In genomic region chr19:3816566-3817218, GRCh38 we compare ENCODE assay signal across 33 cellular contexts. TPM values are rescaled to one million over a fixed set of nuclear protein-coding genes. Genes with fewer than 3 reads are reported as not detected.
"Had no signal": no experiment of that assay in that cellular context is flagged by ENCODE, and none has a peak within 500 bp of the region (broad histone marks: within the 10 kb centered on the region; RNA-seq: fewer than 3 reads in every experiment).

No MANE protein-coding gene starts in this region.

- H3K27ac Mint-ChIP-seq: neural progenitor cell; stimulated activated memory B cell treated with anti-CD40 and anti-IgM and Interleukin-4, amounts not matched to agents 10 μg/mL and 1 μg/mL and 100 μg/mL, for 72 hours; type B pancreatic cell had no signal

- H3K36me3 ChIP-seq: heart left ventricle, neural progenitor cell, spleen, stomach had no signal

- H2AFZ ChIP-seq: neural progenitor cell, parathyroid adenoma had no signal

- H3K27me3 ChIP-seq: dorsolateral prefrontal cortex, heart left ventricle, neural progenitor cell, spleen had no signal

- H3K4me2 ChIP-seq: neural progenitor cell had no signal

- DNase-seq: cortex of kidney; dorsolateral prefrontal cortex; effector CD8-positive, alpha-beta T cell; heart left ventricle; hippocampal formation; left colon; left ventricle myocardium superior; mesenchymal stem cell; midbrain; occipital lobe; psoas muscle; retina; spleen; stimulated activated CD4-positive, alpha-beta T cell treated with anti-CD3 and anti-CD28 coated beads, Interleukin-15, amount 100 ng/mL, for 24 hours; stimulated activated CD4-positive, alpha-beta T cell treated with anti-CD3 and anti-CD28 coated beads, Interleukin-1b, Interleukin-23, amount 100 ng/mL, for 48 hours; stimulated activated CD4-positive, alpha-beta T cell treated with anti-CD3 and anti-CD28 coated beads, Interleukin-4, amount 100 ng/mL, for 24 hours; stomach; substantia nigra had no signal

- H3K4me3 ChIP-seq: dorsolateral prefrontal cortex, heart left ventricle, lung, neural progenitor cell, psoas muscle, spleen, stomach had no signal

- H3K36me3 Mint-ChIP-seq: natural killer cell treated with Interleukin-12 subunit alpha and Interleukin-12 subunit beta and Interleukin-15 and Interleukin-18, amount 100 ng/mL, for 72 hours; neural progenitor cell; stimulated activated memory B cell treated with anti-CD40 and anti-IgM and Interleukin-4, amounts not matched to agents 10 μg/mL and 1 μg/mL and 100 μg/mL, for 72 hours; type B pancreatic cell had no signal

- H3K4me1 ChIP-seq: neural progenitor cell, parathyroid adenoma, psoas muscle had no signal

- ATAC-seq: esophagus mucosa; heart left ventricle; left colon; left ventricle myocardium superior; natural killer cell treated with Interleukin-12 subunit alpha and Interleukin-12 subunit beta and Interleukin-15 and Interleukin-18, amount 100 ng/mL, for 72 hours; psoas muscle; sciatic nerve; stimulated activated memory B cell treated with anti-CD40 and anti-IgM and Interleukin-4, amounts not matched to agents 10 μg/mL and 1 μg/mL and 100 μg/mL, for 72 hours had no signal

- H3K9ac ChIP-seq: neural progenitor cell, parathyroid adenoma had no signal

- H3K9me3 Mint-ChIP-seq: natural killer cell treated with Interleukin-12 subunit alpha and Interleukin-12 subunit beta and Interleukin-15 and Interleukin-18, amount 100 ng/mL, for 72 hours; neural progenitor cell; stimulated activated memory B cell treated with anti-CD40 and anti-IgM and Interleukin-4, amounts not matched to agents 10 μg/mL and 1 μg/mL and 100 μg/mL, for 72 hours; type B pancreatic cell had no signal

- FAIRE-seq: endometrium, frontal cortex, urothelium cell line had no signal

- H3K4me3 Mint-ChIP-seq: natural killer cell treated with Interleukin-12 subunit alpha and Interleukin-12 subunit beta and Interleukin-15 and Interleukin-18, amount 100 ng/mL, for 72 hours; neural progenitor cell; stimulated activated memory B cell treated with anti-CD40 and anti-IgM and Interleukin-4, amounts not matched to agents 10 μg/mL and 1 μg/mL and 100 μg/mL, for 72 hours; type B pancreatic cell had no signal

- H3K27me3 Mint-ChIP-seq: natural killer cell treated with Interleukin-12 subunit alpha and Interleukin-12 subunit beta and Interleukin-15 and Interleukin-18, amount 100 ng/mL, for 72 hours; stimulated activated memory B cell treated with anti-CD40 and anti-IgM and Interleukin-4, amounts not matched to agents 10 μg/mL and 1 μg/mL and 100 μg/mL, for 72 hours had no signal

- H3K79me2 ChIP-seq: parathyroid adenoma had no signal

- H3K9me3 ChIP-seq: heart left ventricle, psoas muscle, spleen, stomach had no signal

- H3K27ac ChIP-seq: dorsolateral prefrontal cortex, heart left ventricle, neural progenitor cell, parathyroid adenoma, psoas muscle, spleen, stomach had no signal

RNA-seq across cellular contexts. Expression of gene MATK, which starts 30.5 kb away (rescaled TPM):
- total RNA-seq: glomerular endothelial cell had no signal
- polyA plus RNA-seq: fibroblast of lung had no signal

RNA-seq across cellular contexts. Expression of gene RAX2, which starts 44.7 kb away (rescaled TPM):
- total RNA-seq: esophagus mucosa, fibroblast of lung, glomerular endothelial cell, heart left ventricle, kidney epithelial cell, left colon, left ventricle myocardium superior, lung, occipital lobe, psoas muscle, sciatic nerve, skeletal muscle tissue, spleen, stomach had no signal
- polyA plus RNA-seq: fibroblast of lung, heart left ventricle, psoas muscle, spleen, stomach had no signal

RNA-seq across cellular contexts. Expression of gene ZFR2, which starts 52.1 kb away (rescaled TPM):
- total RNA-seq: esophagus mucosa, fibroblast of lung, left colon, left ventricle myocardium superior, psoas muscle, skeletal muscle tissue had no signal
- polyA plus RNA-seq: fibroblast of lung, psoas muscle had no signal
